In the genomic region with DNA sequence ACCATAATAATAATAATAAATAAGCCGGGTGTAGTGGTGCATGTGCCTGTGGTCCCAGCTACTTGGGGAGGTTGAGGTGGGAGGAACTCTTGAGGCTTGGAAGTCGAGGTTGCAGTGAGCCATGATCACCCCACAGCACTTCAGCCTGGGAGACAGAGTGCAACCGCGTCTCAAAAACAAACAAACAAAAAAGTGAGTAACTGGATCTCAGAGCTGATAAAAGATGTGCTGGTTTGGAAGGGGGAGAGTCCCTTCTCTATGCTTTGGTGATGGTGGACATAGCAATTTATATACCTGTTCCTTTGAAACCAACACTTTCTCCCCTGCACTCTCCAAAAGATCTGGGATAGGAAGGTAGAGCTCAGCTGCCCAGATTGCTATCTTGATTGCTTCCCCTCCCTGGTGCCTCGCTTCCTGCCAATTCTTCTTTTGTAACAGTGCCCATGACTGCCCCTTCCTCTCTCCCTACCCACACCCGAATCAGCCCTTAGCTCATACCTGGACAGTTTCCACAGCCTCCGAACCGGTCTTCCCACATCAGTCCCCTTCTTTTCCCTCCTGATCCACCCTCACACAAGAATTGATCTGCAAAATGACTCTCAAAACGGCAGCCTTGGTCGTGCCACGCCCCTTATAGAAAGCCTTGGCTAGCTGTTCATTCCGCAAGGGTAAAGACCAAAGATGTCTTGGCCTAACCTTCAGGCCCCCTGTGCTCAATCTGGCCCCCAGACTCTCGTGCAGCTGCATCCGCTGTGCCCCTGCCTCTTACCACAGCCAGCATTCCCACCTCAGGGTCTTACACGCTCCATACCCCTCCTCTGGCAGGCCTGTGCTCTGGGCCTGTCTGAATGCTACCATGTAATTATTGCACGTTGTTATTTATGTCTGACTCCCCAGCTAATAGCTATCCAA, we compare ENCODE assay signal across 22 cellular contexts. TPM values are rescaled to one million over a fixed set of nuclear protein-coding genes. Genes with fewer than 3 reads are reported as not detected.
DNase-seq lines count a peak whose midpoint lies in the region; ATAC-seq and TF ChIP-seq lines count a peak whose summit lies in the region.
"Had no signal": no experiment of that assay in that cellular context is flagged by ENCODE, and none has a peak within 500 bp of the region (broad histone marks: within the 10 kb centered on the region; RNA-seq: fewer than 3 reads in every experiment).

No MANE protein-coding gene starts in this region.

- WGBS in sigmoid colon, 2 donors: 44 to 63% methylated on average over 16 of the region's 16 CpGs

- no peaks in the 10 kb centered on the region for H3K9me3 Mint-ChIP-seq in activated T-cell treated with anti-CD3 and anti-CD28 coated beads, Interleukin-2, amount 50 U/mL, for 72 hours
- H3K9me3 Mint-ChIP-seq in activated naive CD4-positive, alpha-beta T cell treated with anti-CD3 and anti-CD28 coated beads for 36 hours: no peaks in the 10 kb centered on the region
- H3K9me3 Mint-ChIP-seq: activated naive CD8-positive, alpha-beta T cell treated with anti-CD3 and anti-CD28 coated beads, Interleukin-2, amount 10 ng/mL, durations not matched to agents 7 days and 5 days; activated T-cell treated with anti-CD3 and anti-CD28 coated beads, Interleukin-2, amount 50 U/mL, for 4 hours; CD4-positive, alpha-beta memory T cell; stimulated activated effector memory CD8-positive, alpha-beta T cell treated with anti-CD3 and anti-CD28 coated beads, Interleukin-12 subunit alpha, Interleukin-12 subunit beta, amount 100 ng/mL, for 72 hours had no signal

- TF ChIP-seq POLR2A in sigmoid colon (IDR thresholded peaks at IDR 0.05): no peak

- peaks cover 36% of the 10 kb centered on the region for H3K4me1 ChIP-seq in PC-3 (ENCODE audit: insufficient read depth, low read length)
- peaks cover 28% of the 10 kb centered on the region for H3K4me1 ChIP-seq in iPS-18a (ENCODE audit: control insufficient read depth, low read depth, low read length)
- H3K4me1 ChIP-seq in parathyroid adenoma: no peaks in the 10 kb centered on the region
- H3K4me1 ChIP-seq in sigmoid colon: peaks cover 0 to 13% (median 7%) of the 10 kb centered on the region in 4 donors
- H3K4me1 ChIP-seq: SJCRH30 had no signal

- peak; percentile 77 for ATAC-seq in PC-3
- no peak for ATAC-seq in activated T-cell treated with anti-CD3 and anti-CD28 coated beads, Interleukin-2, amount 50 U/mL, for 72 hours (replicated peaks in 1 of 2)
- ATAC-seq: activated T-cell treated with anti-CD3 and anti-CD28 coated beads, Interleukin-2, amount 50 U/mL, for 4 hours; stimulated activated effector memory CD8-positive, alpha-beta T cell treated with anti-CD3 and anti-CD28 coated beads, Interleukin-12 subunit alpha, Interleukin-12 subunit beta, amount 100 ng/mL, for 72 hours had no signal

- H3K79me2 ChIP-seq in PC-3 (ENCODE audit: low read length) (no peaks in the 10 kb centered on the region), parathyroid adenoma (no peaks in the 10 kb centered on the region)

- intact Hi-C loops in PC-3 (cut with micrococcal nuclease): no loop called here
- intact Hi-C loops in sigmoid colon (cut with DNase I): no loop called here
- intact Hi-C loops in activated naive CD4-positive, alpha-beta T cell treated with anti-CD3 and anti-CD28 coated beads for 36 hours (cut with micrococcal nuclease): no loop called here

- H3K9ac ChIP-seq in PC-3 (ENCODE audit: low read length) (no peak overlapping the region), iPS-18a (ENCODE audit: low read length) (no peak overlapping the region), parathyroid adenoma (no peak overlapping the region)

- H3K9me3 ChIP-seq in PC-3 (ENCODE audit: low read length): no peaks in the 10 kb centered on the region
- no peaks in the 10 kb centered on the region for H3K9me3 ChIP-seq in iPS-18a (ENCODE audit: control insufficient read depth, low read depth, low read length)
- H3K9me3 ChIP-seq in parathyroid adenoma (ENCODE audit: control insufficient read depth, low read length): no peaks in the 10 kb centered on the region
- H3K9me3 ChIP-seq in sigmoid colon: no peaks in the 10 kb centered on the region
- H3K9me3 ChIP-seq: SJCRH30, tibial artery had no signal

- no peak overlapping the region for H3K4me3 Mint-ChIP-seq in activated T-cell treated with anti-CD3 and anti-CD28 coated beads, Interleukin-2, amount 50 U/mL, for 72 hours
- no peak overlapping the region for H3K4me3 Mint-ChIP-seq in activated naive CD4-positive, alpha-beta T cell treated with anti-CD3 and anti-CD28 coated beads for 36 hours
- H3K4me3 Mint-ChIP-seq: activated naive CD8-positive, alpha-beta T cell treated with anti-CD3 and anti-CD28 coated beads, Interleukin-2, amount 10 ng/mL, durations not matched to agents 7 days and 5 days; activated T-cell treated with anti-CD3 and anti-CD28 coated beads, Interleukin-2, amount 50 U/mL, for 4 hours; CD4-positive, alpha-beta memory T cell; stimulated activated effector memory CD8-positive, alpha-beta T cell treated with anti-CD3 and anti-CD28 coated beads, Interleukin-12 subunit alpha, Interleukin-12 subunit beta, amount 100 ng/mL, for 72 hours had no signal

- H3K36me3 Mint-ChIP-seq in activated T-cell treated with anti-CD3 and anti-CD28 coated beads, Interleukin-2, amount 50 U/mL, for 72 hours (ENCODE audit: insufficient read depth in 2 of 2): no peaks in the 10 kb centered on the region
- H3K36me3 Mint-ChIP-seq in activated naive CD4-positive, alpha-beta T cell treated with anti-CD3 and anti-CD28 coated beads for 36 hours (ENCODE audit: low read depth): no peaks in the 10 kb centered on the region
- H3K36me3 Mint-ChIP-seq: activated naive CD8-positive, alpha-beta T cell treated with anti-CD3 and anti-CD28 coated beads, Interleukin-2, amount 10 ng/mL, durations not matched to agents 7 days and 5 days; CD4-positive, alpha-beta memory T cell; stimulated activated effector memory CD8-positive, alpha-beta T cell treated with anti-CD3 and anti-CD28 coated beads, Interleukin-12 subunit alpha, Interleukin-12 subunit beta, amount 100 ng/mL, for 72 hours had no signal

- H3K36me3 ChIP-seq in PC-3 (ENCODE audit: low read depth, low read length) (no peaks in the 10 kb centered on the region), iPS-18a (ENCODE audit: control insufficient read depth, low read depth, low read length) (no peaks in the 10 kb centered on the region), parathyroid adenoma (ENCODE audit: control insufficient read depth, insufficient read depth, low read length) (no peaks in the 10 kb centered on the region), sigmoid colon (no peaks in the 10 kb centered on the region)
- H3K36me3 ChIP-seq: cardiac muscle cell, SJCRH30, tibial artery had no signal

- H2AFZ ChIP-seq in PC-3 (ENCODE audit: low read length): peak overlapping the region; percentile 51
- H2AFZ ChIP-seq in parathyroid adenoma: peak overlapping the region; percentile 7

- peak overlapping the region; percentile 6 for H3K27ac ChIP-seq in PC-3 (ENCODE audit: low read length)
- H3K27ac ChIP-seq in iPS-18a (ENCODE audit: low read length): no peak overlapping the region
- no peak overlapping the region for H3K27ac ChIP-seq in parathyroid adenoma
- no peak overlapping the region for H3K27ac ChIP-seq in sigmoid colon
- H3K27ac ChIP-seq: cardiac muscle cell, SJCRH30, tibial artery had no signal

- no peak overlapping the region for H3K4me3 ChIP-seq in PC-3 (ENCODE audit: low read length)
- H3K4me3 ChIP-seq in iPS-18a (ENCODE audit: low read length): peak overlapping the region; percentile 41
- no peak overlapping the region for H3K4me3 ChIP-seq in parathyroid adenoma (ENCODE audit: low read depth, low read length)
- H3K4me3 ChIP-seq in sigmoid colon: no peak overlapping the region
- H3K4me3 ChIP-seq: cardiac muscle cell, lung, SJCRH30, tibial artery had no signal

- H4K20me1 ChIP-seq in PC-3 (ENCODE audit: low read length): no peaks in the 10 kb centered on the region

- no peak overlapping the region for H3K27ac Mint-ChIP-seq in activated T-cell treated with anti-CD3 and anti-CD28 coated beads, Interleukin-2, amount 50 U/mL, for 72 hours
- no peak overlapping the region for H3K27ac Mint-ChIP-seq in activated naive CD4-positive, alpha-beta T cell treated with anti-CD3 and anti-CD28 coated beads for 36 hours
- H3K27ac Mint-ChIP-seq: activated naive CD8-positive, alpha-beta T cell treated with anti-CD3 and anti-CD28 coated beads, Interleukin-2, amount 10 ng/mL, durations not matched to agents 7 days and 5 days; CD4-positive, alpha-beta memory T cell; stimulated activated effector memory CD8-positive, alpha-beta T cell treated with anti-CD3 and anti-CD28 coated beads, Interleukin-12 subunit alpha, Interleukin-12 subunit beta, amount 100 ng/mL, for 72 hours had no signal

- TF ChIP-seq CTCF in PC-3 (conservative IDR thresholded peaks at IDR 0.05; ENCODE audit: low read depth, low read length): no peak
- no peak for TF ChIP-seq CTCF in parathyroid adenoma (IDR thresholded peaks at IDR 0.05)
- no peak for TF ChIP-seq CTCF in sigmoid colon (IDR thresholded peaks at IDR 0.05)

- TF ChIP-seq EP300 in sigmoid colon (IDR thresholded peaks at IDR 0.05): no peak

- H3K27me3 ChIP-seq in PC-3 (ENCODE audit: low read length) (no peaks in the 10 kb centered on the region), iPS-18a (ENCODE audit: control insufficient read depth, insufficient read depth, low read length) (peaks cover 5% of the 10 kb centered on the region), parathyroid adenoma (ENCODE audit: control insufficient read depth, insufficient read depth, low read length) (no peaks in the 10 kb centered on the region), sigmoid colon (no peaks in the 10 kb centered on the region)
- H3K27me3 ChIP-seq: cardiac muscle cell, SJCRH30, tibial artery had no signal

- peak overlapping the region; percentile 29 for H3K4me2 ChIP-seq in PC-3 (ENCODE audit: low read length)
- no peak overlapping the region for H3K4me2 ChIP-seq in parathyroid adenoma (ENCODE audit: low read length)

- POLR2A ChIA-PET in PC-3 (lab: Charles Lee; ENCODE audit: unreplicated experiment): interaction anchor here (0.5 kb wide), 1 partner anchor 48 kb away, joined by 5 read pairs; no protein-coding TSS in a partner anchor

- DNase-seq in NCI-H1417 (lab: John Stamatoyannopoulos, UW) (peak in 2 of 3 experiments; percentile 28 to 70), NCI-H1417 treated with DMSO at 0.1 percent for 48 hours (lab: John Stamatoyannopoulos, UW) (no peak), PC-3 (peak; percentile 71), sigmoid colon (no peak)
- no peak for DNase-seq in activated T-cell treated with anti-CD3 and anti-CD28 coated beads, Interleukin-2, amount 50 U/mL, for 72 hours
- DNase-seq in activated naive CD4-positive, alpha-beta T cell treated with anti-CD3 and anti-CD28 coated beads for 36 hours: no peak
- DNase-seq: activated CD4-positive, alpha-beta T cell treated with anti-CD3 and anti-CD28 coated beads, Interleukin-2, amount 50 U/mL, for 48 hours; activated naive CD8-positive, alpha-beta T cell treated with anti-CD3 and anti-CD28 coated beads, Interleukin-2, amount 10 ng/mL, durations not matched to agents 7 days and 5 days; activated T-cell treated with anti-CD3 and anti-CD28 coated beads, Interleukin-2, amount 50 U/mL, for 4 hours; CD4-positive, alpha-beta memory T cell; effector CD8-positive, alpha-beta T cell; NCI-H1092; NK-92 treated with Interleukin-12 subunit alpha and Interleukin-12 subunit beta, amount 100 ng/mL, for 24 hours; nucleus accumbens; SJCRH30; T1000; tibial artery had no signal

- H3K9me2 ChIP-seq in PC-3 (replicated peaks; ENCODE audit: low read length): no peaks in the 10 kb centered on the region

- no TSS peak for BruUV-seq in PC-3 (replicated peaks; lab: Mats Ljungman, UMichigan)

- CTCF ChIA-PET in PC-3 (lab: Charles Lee): interaction anchor here (0.6 kb wide), 1 partner anchor 202 kb away, joined by 5 read pairs; no protein-coding TSS in a partner anchor
- CTCF ChIA-PET in activated naive CD4-positive, alpha-beta T cell treated with anti-CD3 and anti-CD28 coated beads for 36 hours (lab: Charles Lee): no interaction called here

- peaks cover 9% of the 10 kb centered on the region for H3K27me3 Mint-ChIP-seq in activated T-cell treated with anti-CD3 and anti-CD28 coated beads, Interleukin-2, amount 50 U/mL, for 72 hours (ENCODE audit: low read depth)
- no peaks in the 10 kb centered on the region for H3K27me3 Mint-ChIP-seq in activated naive CD4-positive, alpha-beta T cell treated with anti-CD3 and anti-CD28 coated beads for 36 hours (ENCODE audit: low read depth)

- peaks cover 5% of the 10 kb centered on the region for H3K4me1 Mint-ChIP-seq in activated T-cell treated with anti-CD3 and anti-CD28 coated beads, Interleukin-2, amount 50 U/mL, for 72 hours (ENCODE audit: low read depth)
- no peaks in the 10 kb centered on the region for H3K4me1 Mint-ChIP-seq in activated naive CD4-positive, alpha-beta T cell treated with anti-CD3 and anti-CD28 coated beads for 36 hours (ENCODE audit: low read depth)
- H3K4me1 Mint-ChIP-seq: activated naive CD8-positive, alpha-beta T cell treated with anti-CD3 and anti-CD28 coated beads, Interleukin-2, amount 10 ng/mL, durations not matched to agents 7 days and 5 days; CD4-positive, alpha-beta memory T cell; stimulated activated effector memory CD8-positive, alpha-beta T cell treated with anti-CD3 and anti-CD28 coated beads, Interleukin-12 subunit alpha, Interleukin-12 subunit beta, amount 100 ng/mL, for 72 hours had no signal

- no peaks in the 10 kb centered on the region for H3F3A ChIP-seq in PC-3 (ENCODE audit: low read length, unreplicated experiment)

RNA-seq across cellular contexts. Expression of a gene that starts 54.9 kb away (rescaled TPM):
- 90.1 and 117 TPM in 2 replicates for total RNA-seq in PC-3 (2014; rRNA removed)
- 10 to 100 TPM; 76.2 to 78.4 TPM for total RNA-seq in activated T-cell treated with anti-CD3 and anti-CD28 coated beads, Interleukin-2, amount 50 U/mL, for 72 hours
- total RNA-seq in sigmoid colon: 100 to 1,000 TPM in 2 of 4 donors, 10 to 100 TPM in 2; 61.4 to 145 (median 104) TPM
- 100 to 1,000 TPM in 1 of 3 donors, 10 to 100 TPM in 2; 78.7 to 108 (median 95.3) TPM for polyA plus RNA-seq in sigmoid colon
- total RNA-seq in activated naive CD4-positive, alpha-beta T cell treated with anti-CD3 and anti-CD28 coated beads for 36 hours: 10 to 100 TPM; 66.0 to 66.6 TPM

Comparison
In these comparisons a context has a peak if more than half of its experiments do, and no peak if none do; other contexts are left out.
1. DNase-seq: peak in NCI-H1417 (2 of 3) and PC-3 (single experiment); none in NCI-H1417 treated with DMSO at 0.1 percent for 48 hours (single experiment), activated T-cell treated with anti-CD3 and anti-CD28 coated beads, Interleukin-2, amount 50 U/mL, for 72 hours (0 of 2), sigmoid colon (single experiment) and activated naive CD4-positive, alpha-beta T cell treated with anti-CD3 and anti-CD28 coated beads for 36 hours (single experiment).